ENCODE assay signal across 8 cellular contexts in the genomic region with DNA sequence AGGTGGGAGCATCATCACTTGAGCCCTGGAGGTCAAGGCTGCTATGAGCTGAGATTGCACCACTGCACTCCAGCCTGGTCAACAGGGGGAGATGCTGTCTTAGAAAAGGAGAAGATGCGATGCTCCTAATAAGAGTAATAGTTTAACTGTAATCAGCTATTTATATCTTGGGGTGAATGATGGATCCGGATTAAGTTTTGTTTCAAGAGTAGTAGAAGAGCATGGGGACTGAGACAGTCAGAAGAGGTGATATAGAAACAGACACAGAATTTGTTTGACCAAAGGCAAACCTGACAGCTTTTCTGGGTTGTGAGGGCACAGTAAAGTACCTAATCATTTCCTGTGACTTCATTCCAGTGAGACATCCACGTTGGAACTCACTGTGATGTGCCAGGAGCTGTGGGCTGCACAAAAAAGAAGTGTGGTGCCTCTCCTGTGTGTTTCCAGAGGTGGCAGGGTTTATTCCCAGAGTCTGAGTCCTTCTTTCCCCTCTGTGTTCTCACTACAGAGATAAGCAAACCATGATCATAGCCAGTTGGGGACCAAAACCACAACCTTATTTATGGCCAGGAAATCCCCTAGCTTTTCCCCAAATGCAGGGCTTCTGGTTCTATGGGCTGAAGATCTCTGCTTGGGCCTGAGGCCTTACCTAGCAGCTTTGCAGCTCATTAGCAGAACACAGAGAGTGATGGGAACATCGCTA.
DNase-seq lines count a peak whose midpoint lies in the region; ATAC-seq, FAIRE-seq and TF ChIP-seq lines count a peak whose summit lies in the region.

No MANE protein-coding gene starts in this region.

- H3K9ac ChIP-seq in keratinocyte (ENCODE audit: control insufficient read depth, extremely low read depth, insufficient read depth, low read length), result no peak overlapping the region

- H3K9me2 ChIP-seq in PC-9 (ENCODE audit: insufficient read depth), result no peaks in the 10 kb centered on the region

- H3K27ac ChIP-seq in PC-9 (0 out of 2 replicates have a peak overlapping the region, but pooled peaks have one; percentile 6), keratinocyte (ENCODE audit: control insufficient read depth, insufficient read depth, low read length) (no peak overlapping the region), body of pancreas (no peak overlapping the region)

- no peaks in the 10 kb centered on the region for H3K36me3 ChIP-seq in PC-9 (ENCODE audit: low read depth)
- H3K36me3 ChIP-seq in keratinocyte (ENCODE audit: control insufficient read depth in 2 of 2, extremely low read depth in 1 of 2, insufficient read depth in 2 of 2, low read length in 2 of 2), result no peaks in the 10 kb centered on the region
- no peaks in the 10 kb centered on the region for H3K36me3 ChIP-seq in body of pancreas (replicated peaks in 1 of 2; ENCODE audit: insufficient read depth in 1 of 2, low read depth in 2 of 2)

- POLR2A ChIA-PET in PC-9 (lab: Charles Lee; ENCODE audit: unreplicated experiment), result no interaction called here

- H3K27me3 ChIP-seq in PC-9 (ENCODE audit: insufficient read depth, low read depth) (no peaks in the 10 kb centered on the region), keratinocyte (ENCODE audit: control insufficient read depth, extremely low read depth, insufficient read depth, low read length) (no peaks in the 10 kb centered on the region), body of pancreas (no peaks in the 10 kb centered on the region)

- H4K20me1 ChIP-seq in PC-9 (ENCODE audit: insufficient read depth) (no peaks in the 10 kb centered on the region), keratinocyte (ENCODE audit: control insufficient read depth, extremely low read depth, insufficient read depth, low read length) (no peaks in the 10 kb centered on the region)

- H3K9me3 ChIP-seq in PC-9 (ENCODE audit: insufficient read depth, low read depth) (no peaks in the 10 kb centered on the region), keratinocyte (ENCODE audit: control insufficient read depth, low read depth, low read length) (no peaks in the 10 kb centered on the region), body of pancreas (no peaks in the 10 kb centered on the region)

- dilution Hi-C loops in keratinocyte (cut with MboI; ENCODE audit: extremely low pct_ligation_motif_present, low sequenced_read_pairs), result no loop called here

- no peak for TF ChIP-seq POLR2A in body of pancreas (IDR thresholded peaks at IDR 0.05)

- DNase-seq in stimulated activated CD4-positive, alpha-beta T cell treated with anti-CD3 and anti-CD28 coated beads, Interleukin-15, amount 100 ng/mL, for 24 hours, result peak; percentile 33
- DNase-seq in stimulated activated CD4-positive, alpha-beta T cell treated with anti-CD3 and anti-CD28 coated beads, Interleukin-12 subunit alpha, Interleukin-12 subunit beta, amount 100 ng/mL, for 4 hours, result no peak
- DNase-seq in PC-9 (no peak), keratinocyte (ENCODE audit: low read depth, low spot score) (no peak), NCI-H2107 treated with DMSO at 0.1 percent for 48 hours (lab: John Stamatoyannopoulos, UW; ENCODE audit: unreplicated experiment) (no peak), T1000 (lab: John Stamatoyannopoulos, UW) (no peak), body of pancreas (no peak)

- H3K9me1 ChIP-seq in keratinocyte (ENCODE audit: control insufficient read depth, extremely low read depth, insufficient read depth, low read length), result no peaks in the 10 kb centered on the region

- H3F3A ChIP-seq in PC-9 (ENCODE audit: insufficient read depth, low read depth), result peaks cover 9% of the 10 kb centered on the region; the same call in 1 of the 2 replicates

- intact Hi-C loops in PC-9 (cut with micrococcal nuclease; ENCODE audit: unreplicated experiment), result no loop called here
- intact Hi-C loops in body of pancreas (cut with DNase I), result no loop called here

- 53 to 57% methylated on average over 4 of the region's 4 CpGs for WGBS in body of pancreas, 2 donors

- H3K79me2 ChIP-seq in PC-9 (ENCODE audit: low read depth) (no peaks in the 10 kb centered on the region), keratinocyte (ENCODE audit: control insufficient read depth, insufficient read depth, low read length) (no peaks in the 10 kb centered on the region)

- CTCF ChIA-PET in PC-9 (lab: Charles Lee), result interaction anchor here (0.8 kb wide), 1 partner anchor 181 kb away, joined by 3 read pairs; no protein-coding TSS in a partner anchor

- H3K4me3 ChIP-seq in PC-9 (no peak overlapping the region), keratinocyte (ENCODE audit: control insufficient read depth in 2 of 3, extremely low read depth in 1 of 3, insufficient read depth in 2 of 3, low read depth in 1 of 3, low read length in 3 of 3) (no peak overlapping the region), body of pancreas (no peak overlapping the region)

- peak; percentile 43 for TF ChIP-seq CTCF in PC-9 (conservative IDR thresholded peaks at IDR 0.05)
- peak in 1 of 3 experiments; percentile 55 for TF ChIP-seq CTCF in keratinocyte (optimal IDR thresholded peaks at IDR 0.05 in 1 of 3, IDR thresholded peaks at IDR 0.05 in 1 of 3, conservative IDR thresholded peaks at IDR 0.05 in 1 of 3; ENCODE audit: extremely low read depth in 1 of 3, insufficient read depth in 2 of 3, low read length in 3 of 3)
- peak in 1 of 7 experiments; percentile 7 for TF ChIP-seq CTCF in body of pancreas (IDR thresholded peaks at IDR 0.05)

- BruUV-seq in PC-9 (replicated peaks; lab: Mats Ljungman, UMichigan), result no TSS peak

- H3K4me1 ChIP-seq in PC-9 (replicated peaks; ENCODE audit: insufficient read depth), result peaks cover 31% of the 10 kb centered on the region
- peaks cover 24% of the 10 kb centered on the region for H3K4me1 ChIP-seq in keratinocyte (ENCODE audit: control insufficient read depth, extremely low read depth, insufficient read depth, low read length)
- no peaks in the 10 kb centered on the region for H3K4me1 ChIP-seq in body of pancreas

- peak; percentile 72 for ATAC-seq in HG02642 (IDR thresholded peaks at IDR 0.05; ENCODE audit: poor library complexity, unreplicated experiment)
- no peak for ATAC-seq in body of pancreas

- H3K4me2 ChIP-seq in PC-9, result no peak overlapping the region; the same call in 1 of the 2 replicates
- H3K4me2 ChIP-seq in keratinocyte (ENCODE audit: control insufficient read depth, extremely low read depth, insufficient read depth, low read depth, low read length), result no peak overlapping the region

- no peak for FAIRE-seq in keratinocyte (lab: Jason Lieb, UNC)

- H2AFZ ChIP-seq in PC-9, result no peak overlapping the region
- peak overlapping the region; percentile 41 for H2AFZ ChIP-seq in keratinocyte (ENCODE audit: control insufficient read depth, low read length)
